Comparison of ENCODE assay signal across 14 cellular contexts in genomic region chr13:112450118-112450517, GRCh38.
DNase-seq lines count a peak whose midpoint lies in the region; ATAC-seq and TF ChIP-seq lines count a peak whose summit lies in the region.
"Had no signal": no experiment of that assay in that cellular context is flagged by ENCODE, and none has a peak within 500 bp of the region (broad histone marks: within the 10 kb centered on the region; RNA-seq: fewer than 3 reads in every experiment).

No MANE protein-coding gene starts in this region.

- no peak overlapping the region for H3K4me3 ChIP-seq in lung
- H3K4me3 ChIP-seq in sigmoid colon: no peak overlapping the region
- H3K4me3 ChIP-seq: HAP-1 had no signal

- no peak for ATAC-seq in lung (ENCODE audit: insufficient read depth, low FRiP score)
- ATAC-seq in HG03378 (IDR thresholded peaks at IDR 0.05; ENCODE audit: unreplicated experiment): no peak
- ATAC-seq in HG03521 (IDR thresholded peaks at IDR 0.05; ENCODE audit: unreplicated experiment): no peak

- no peak for TF ChIP-seq EP300 in sigmoid colon (IDR thresholded peaks at IDR 0.05)

- TF ChIP-seq CTCF in C4-2B (conservative IDR thresholded peaks at IDR 0.05) (no peak), GM13977 (IDR thresholded peaks at IDR 0.05; ENCODE audit: extremely low read depth, insufficient read depth, missing control alignments) (no peak), lung (IDR thresholded peaks at IDR 0.05; ENCODE audit: control extremely low read depth, extremely low read depth) (no peak), sigmoid colon (IDR thresholded peaks at IDR 0.05) (no peak)

- DNase-seq in GM13977 (ENCODE audit: low spot score): peak; percentile 14
- peak; percentile 24 for DNase-seq in lung (ENCODE audit: low spot score)
- DNase-seq in sigmoid colon: peak; percentile 39
- DNase-seq in NCI-H446 treated with DMSO at 0.1 percent for 48 hours (lab: John Stamatoyannopoulos, UW): no peak
- DNase-seq: ACHN; BE2C; C1 segment of cervical spinal cord; CD4-positive, alpha-beta T cell; GF-D8 had no signal

- H3K27me3 ChIP-seq in lung (ENCODE audit: control insufficient read depth, insufficient read depth): no peaks in the 10 kb centered on the region
- H3K27me3 ChIP-seq in sigmoid colon: peaks cover 0 to 30% (median 8%) of the 10 kb centered on the region in 3 donors

- peak overlapping the region; percentile 22; the same call in 1 of the 2 replicates for H3K27ac ChIP-seq in C4-2B
- H3K27ac ChIP-seq in lung (ENCODE audit: low read depth in 1 of 2, low read length in 1 of 2): no peak overlapping the region
- no peak overlapping the region for H3K27ac ChIP-seq in sigmoid colon
- H3K27ac ChIP-seq: HL-60 had no signal

- in situ Hi-C loops in GM13977 (cut with MboI; ENCODE audit: low pct_unique_long_range_greater_than_20kb, low sequenced_read_pairs, unreplicated experiment): no loop called here

- intact Hi-C loops in sigmoid colon (cut with DNase I): no loop called here

- TF ChIP-seq POLR2A in sigmoid colon (IDR thresholded peaks at IDR 0.05): no peak

- no peaks in the 10 kb centered on the region for H3K4me1 ChIP-seq in lung (ENCODE audit: control insufficient read depth in 2 of 2, insufficient read depth in 2 of 2, low read length in 2 of 2)
- no peaks in the 10 kb centered on the region for H3K4me1 ChIP-seq in sigmoid colon
- H3K4me1 ChIP-seq: BE2C, HAP-1 had no signal

- H3K9me3 ChIP-seq in lung (ENCODE audit: control insufficient read depth in 2 of 2, insufficient read depth in 1 of 2, low read length in 1 of 2) (no peaks in the 10 kb centered on the region), sigmoid colon (no peaks in the 10 kb centered on the region)
- H3K9me3 ChIP-seq: BE2C, HAP-1 had no signal

- WGBS in lung, 2 donors: 89 to 94% methylated on average over 9 of the region's 11 CpGs
- 89 to 93% methylated on average over 9 of the region's 11 CpGs for WGBS in sigmoid colon, 2 donors

- H3K36me3 ChIP-seq in lung (ENCODE audit: control insufficient read depth in 2 of 2, insufficient read depth in 2 of 2, low read length in 2 of 2): no peaks in the 10 kb centered on the region
- H3K36me3 ChIP-seq in sigmoid colon: no peaks in the 10 kb centered on the region
- H3K36me3 ChIP-seq: BE2C, HAP-1 had no signal
